ENCODE assay signal across 32 cellular contexts in the genomic region with DNA sequence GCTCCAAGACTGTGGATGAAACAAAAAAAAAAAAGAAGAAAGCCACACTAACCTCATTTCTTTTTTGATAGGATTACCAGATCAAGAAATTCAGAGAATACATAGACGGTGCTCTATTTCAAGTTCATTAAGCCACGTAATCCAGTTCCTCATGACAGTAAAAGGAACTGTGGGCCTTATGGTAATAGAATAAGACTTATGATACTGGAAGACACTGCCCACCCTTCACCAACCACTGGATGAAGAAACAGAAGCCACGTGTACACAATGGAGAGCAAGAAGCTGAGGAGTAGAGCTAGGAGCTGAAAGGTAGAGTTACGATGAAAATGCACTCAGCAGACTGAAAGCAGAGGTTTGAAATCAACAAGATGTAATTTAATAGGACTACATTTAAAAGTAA. TPM values are rescaled to one million over a fixed set of nuclear protein-coding genes. Genes with fewer than 3 reads are reported as not detected.
DNase-seq lines count a peak whose midpoint lies in the region; TF ChIP-seq lines count a peak whose summit lies in the region.
"Had no signal": no experiment of that assay in that cellular context is flagged by ENCODE, and none has a peak within 500 bp of the region (broad histone marks: within the 10 kb centered on the region; RNA-seq: fewer than 3 reads in every experiment).

No MANE protein-coding gene starts in this region.

- POLR2A ChIA-PET in activated CD4-positive, alpha-beta memory T cell treated with anti-CD3 and anti-CD28 coated beads, Interleukin-2, amount 10 ng/mL, durations not matched to agents 7 days and 5 days (lab: Charles Lee), result no interaction called here

- no peak for TF ChIP-seq EP300 in sigmoid colon (IDR thresholded peaks at IDR 0.05)

- peaks cover 28% of the 10 kb centered on the region for H3K36me3 Mint-ChIP-seq in T-helper 2 cell treated with Interferon-gamma antibody and Interleukin-4, amounts not matched to agents 5 μg/mL and 100 μg/mL, for 36 hours (ENCODE audit: low read depth)
- H3K36me3 Mint-ChIP-seq in activated CD4-positive, alpha-beta memory T cell treated with anti-CD3 and anti-CD28 coated beads, Interleukin-2, amount 10 ng/mL, durations not matched to agents 7 days and 5 days (ENCODE audit: low read depth), result peaks cover 46% of the 10 kb centered on the region

- no peak for TF ChIP-seq POLR2A in sigmoid colon (IDR thresholded peaks at IDR 0.05)

- peak overlapping the region; percentile 78 for H3K27ac ChIP-seq in HL-60 (replicated peaks)
- peak overlapping the region; percentile 66 for H3K27ac ChIP-seq in neutrophil
- no peak overlapping the region for H3K27ac ChIP-seq in sigmoid colon
- H3K27ac ChIP-seq: dorsolateral prefrontal cortex, esophagus muscularis mucosa, RWPE1, SK-N-MC had no signal

- H3K4me1 ChIP-seq in neutrophil (ENCODE audit: control insufficient read depth in 1 of 2, insufficient read depth in 1 of 2, low read depth in 1 of 2, low read length in 1 of 2) (peaks cover 30 to 31% of the 10 kb centered on the region in 2 experiments), sigmoid colon (peaks cover 0 to 8% (median 3%) of the 10 kb centered on the region in 4 donors)

- H3K36me3 ChIP-seq in neutrophil (peaks cover 30% of the 10 kb centered on the region), sigmoid colon (peaks cover 0 to 63% (median 11%) of the 10 kb centered on the region in 4 donors)

- H3K27ac Mint-ChIP-seq in T-helper 2 cell treated with Interferon-gamma antibody and Interleukin-4, amounts not matched to agents 5 μg/mL and 100 μg/mL, for 36 hours, result peak overlapping the region; percentile 33
- H3K27ac Mint-ChIP-seq in activated CD4-positive, alpha-beta memory T cell treated with anti-CD3 and anti-CD28 coated beads, Interleukin-2, amount 10 ng/mL, durations not matched to agents 7 days and 5 days, result no peak overlapping the region
- H3K27ac Mint-ChIP-seq: natural killer cell treated with Interleukin-12 subunit alpha and Interleukin-12 subunit beta and Interleukin-15 and Interleukin-18, amount 100 ng/mL, for 72 hours had no signal

- 90 to 93% methylated on average over 4 of the region's 4 CpGs for WGBS in sigmoid colon, 2 donors

- intact Hi-C loops in sigmoid colon (cut with DNase I), result no loop called here

- no peak for DNase-seq in T-helper 2 cell treated with Interferon-gamma antibody and Interleukin-4, amounts not matched to agents 5 μg/mL and 100 μg/mL, for 36 hours (ENCODE audit: low spot score)
- DNase-seq in T-helper 2 cell (no peak), HL-60 (ENCODE audit: low read depth in 1 of 2, low spot score in 1 of 2) (peak; percentile 41 to 79), SIG-M5 (lab: John Stamatoyannopoulos, UW) (peak; percentile 63), sigmoid colon (no peak), cerebellar nuclear complex (lab: John Stamatoyannopoulos, UW) (no peak)
- no peak for DNase-seq in activated CD4-positive, alpha-beta memory T cell treated with anti-CD3 and anti-CD28 coated beads, Interleukin-2, amount 10 ng/mL, durations not matched to agents 7 days and 5 days
- DNase-seq: activated CD4-positive, alpha-beta T cell treated with anti-CD3 and anti-CD28 coated beads for 1 hour; activated CD8-positive, alpha-beta memory T cell treated with anti-CD3 and anti-CD28 coated beads for 24 hours; activated naive CD4-positive, alpha-beta T cell treated with Interleukin-2 at 50 U/mL for 16 hours; activated T-cell treated with anti-CD3 and anti-CD28 coated beads, Interleukin-2, amount 50 U/mL, for 1 hour; Calu3; CD4-positive, CD25-positive, alpha-beta regulatory T cell; DND-41; dorsolateral prefrontal cortex; GF-D8; head of caudate nucleus; Karpas-422; mucosa of descending colon; NCI-H146; NCI-H226; NCI-H69; retina; spleen; stimulated activated CD4-positive, alpha-beta T cell treated with anti-CD3 and anti-CD28 coated beads, Interleukin-2, amount 100 ng/mL, for 24 hours; stimulated activated naive CD8-positive, alpha-beta T cell treated with anti-CD3 and anti-CD28 coated beads, Interleukin-15, Interleukin-2, amounts not matched to agents 100 U/mL and 50 U/mL, for 24 hours had no signal

- H3K9me3 Mint-ChIP-seq in T-helper 2 cell treated with Interferon-gamma antibody and Interleukin-4, amounts not matched to agents 5 μg/mL and 100 μg/mL, for 36 hours, result no peaks in the 10 kb centered on the region
- no peaks in the 10 kb centered on the region for H3K9me3 Mint-ChIP-seq in activated CD4-positive, alpha-beta memory T cell treated with anti-CD3 and anti-CD28 coated beads, Interleukin-2, amount 10 ng/mL, durations not matched to agents 7 days and 5 days
- H3K9me3 Mint-ChIP-seq: CD4-positive, CD25-positive, alpha-beta regulatory T cell; natural killer cell treated with Interleukin-12 subunit alpha and Interleukin-12 subunit beta and Interleukin-15 and Interleukin-18, amount 100 ng/mL, for 72 hours had no signal

- H3K27me3 ChIP-seq in HL-60 (ENCODE audit: insufficient read depth, poor library complexity, severe bottlenecking), result no peaks in the 10 kb centered on the region
- H3K27me3 ChIP-seq in neutrophil, result no peaks in the 10 kb centered on the region
- no peaks in the 10 kb centered on the region for H3K27me3 ChIP-seq in sigmoid colon
- H3K27me3 ChIP-seq: adrenal gland, dorsolateral prefrontal cortex, esophagus muscularis mucosa, spleen had no signal

- CTCF ChIA-PET in activated CD4-positive, alpha-beta memory T cell treated with anti-CD3 and anti-CD28 coated beads, Interleukin-2, amount 10 ng/mL, durations not matched to agents 7 days and 5 days (lab: Charles Lee), result interaction anchor here (0.7 to 1.6 kb wide), 3 partner anchors 11 to 1096 kb away, joined by 4 to 5 read pairs (median 5); a partner anchor contains a TSS

- H3K4me3 ChIP-seq in HL-60 (replicated peaks; ENCODE audit: insufficient read depth, low read length) (no peak overlapping the region), neutrophil (ENCODE audit: low read depth in 1 of 2, low read length in 1 of 2) (no peak overlapping the region), sigmoid colon (no peak overlapping the region)
- H3K4me3 ChIP-seq: adrenal gland, dorsolateral prefrontal cortex, esophagus muscularis mucosa, mucosa of descending colon, SK-N-MC, spleen had no signal

- no peak overlapping the region for H3K4me3 Mint-ChIP-seq in T-helper 2 cell treated with Interferon-gamma antibody and Interleukin-4, amounts not matched to agents 5 μg/mL and 100 μg/mL, for 36 hours
- H3K4me3 Mint-ChIP-seq in activated CD4-positive, alpha-beta memory T cell treated with anti-CD3 and anti-CD28 coated beads, Interleukin-2, amount 10 ng/mL, durations not matched to agents 7 days and 5 days, result no peak overlapping the region
- H3K4me3 Mint-ChIP-seq: CD4-positive, CD25-positive, alpha-beta regulatory T cell; natural killer cell treated with Interleukin-12 subunit alpha and Interleukin-12 subunit beta and Interleukin-15 and Interleukin-18, amount 100 ng/mL, for 72 hours had no signal

- peaks cover 7% of the 10 kb centered on the region for H3K4me1 Mint-ChIP-seq in T-helper 2 cell treated with Interferon-gamma antibody and Interleukin-4, amounts not matched to agents 5 μg/mL and 100 μg/mL, for 36 hours (ENCODE audit: low read depth)
- peaks cover 3% of the 10 kb centered on the region for H3K4me1 Mint-ChIP-seq in activated CD4-positive, alpha-beta memory T cell treated with anti-CD3 and anti-CD28 coated beads, Interleukin-2, amount 10 ng/mL, durations not matched to agents 7 days and 5 days

- H3K9me3 ChIP-seq in neutrophil (no peaks in the 10 kb centered on the region), sigmoid colon (no peaks in the 10 kb centered on the region)
- H3K9me3 ChIP-seq: adrenal gland, esophagus muscularis mucosa, mucosa of descending colon, spleen had no signal

- TF ChIP-seq CTCF in HL-60 (IDR thresholded peaks at IDR 0.05; ENCODE audit: insufficient read depth, low read length), result no peak
- TF ChIP-seq CTCF in neutrophil (IDR thresholded peaks at IDR 0.05), result no peak
- TF ChIP-seq CTCF in sigmoid colon (IDR thresholded peaks at IDR 0.05), result no peak

- no peaks in the 10 kb centered on the region for H3K27me3 Mint-ChIP-seq in T-helper 2 cell treated with Interferon-gamma antibody and Interleukin-4, amounts not matched to agents 5 μg/mL and 100 μg/mL, for 36 hours (ENCODE audit: low read depth)
- no peaks in the 10 kb centered on the region for H3K27me3 Mint-ChIP-seq in activated CD4-positive, alpha-beta memory T cell treated with anti-CD3 and anti-CD28 coated beads, Interleukin-2, amount 10 ng/mL, durations not matched to agents 7 days and 5 days
- H3K27me3 Mint-ChIP-seq: CD4-positive, CD25-positive, alpha-beta regulatory T cell; natural killer cell treated with Interleukin-12 subunit alpha and Interleukin-12 subunit beta and Interleukin-15 and Interleukin-18, amount 100 ng/mL, for 72 hours had no signal

RNA-seq across cellular contexts. Expression of a gene that starts 11.2 kb away (rescaled TPM):
- total RNA-seq in sigmoid colon, result 10 to 100 TPM; 20.9 to 23.0 (median 21.7) TPM
- polyA plus RNA-seq in sigmoid colon, result 10 to 100 TPM in 2 of 3 donors, 1 to 10 TPM in 1; 8.4 to 34.8 (median 11.6) TPM
- 10 to 100 TPM; 42.8 to 43.9 TPM for total RNA-seq in activated CD4-positive, alpha-beta memory T cell treated with anti-CD3 and anti-CD28 coated beads, Interleukin-2, amount 10 ng/mL, durations not matched to agents 7 days and 5 days

RNA-seq across cellular contexts. Expression of a gene that starts 33.8 kb away (rescaled TPM):
- 10 to 100 TPM; 25.2 to 43.9 (median 33.8) TPM for total RNA-seq in sigmoid colon
- 10 to 100 TPM; 42.9 to 51.8 (median 43.2) TPM for polyA plus RNA-seq in sigmoid colon
- 10 to 100 TPM; 20.0 to 22.0 TPM for total RNA-seq in activated CD4-positive, alpha-beta memory T cell treated with anti-CD3 and anti-CD28 coated beads, Interleukin-2, amount 10 ng/mL, durations not matched to agents 7 days and 5 days

RNA-seq across cellular contexts. Expression of a gene that starts 58.0 kb away (rescaled TPM):
- 10 to 100 TPM in 1 of 4 donors, 1 to 10 TPM in 3; 3.8 to 12.8 (median 8.1) TPM for total RNA-seq in sigmoid colon
- polyA plus RNA-seq in sigmoid colon, result 1 to 10 TPM in 2 of 3 donors, under 1 TPM in 1; 0.92 to 6.3 (median 2.4) TPM
- total RNA-seq in activated CD4-positive, alpha-beta memory T cell treated with anti-CD3 and anti-CD28 coated beads, Interleukin-2, amount 10 ng/mL, durations not matched to agents 7 days and 5 days, result 1 to 10 TPM; 1.4 to 1.8 TPM

Comparison
In these comparisons a context has a peak if more than half of its experiments do, and no peak if none do; other contexts are left out.
1. DNase-seq: peak in HL-60 (2 of 2) and SIG-M5 (single experiment); none in T-helper 2 cell treated with Interferon-gamma antibody and Interleukin-4, amounts not matched to agents 5 μg/mL and 100 μg/mL, for 36 hours (single experiment), T-helper 2 cell (0 of 5), sigmoid colon (single experiment), cerebellar nuclear complex (0 of 2) and activated CD4-positive, alpha-beta memory T cell treated with anti-CD3 and anti-CD28 coated beads, Interleukin-2, amount 10 ng/mL, durations not matched to agents 7 days and 5 days (single experiment).
2. H3K27ac ChIP-seq: peak in HL-60 (single experiment) and neutrophil (single experiment); none in sigmoid colon (0 of 4).